Comparison of ENCODE assay signal across 25 cellular contexts in genomic region chr14:98651042-98651441, GRCh38.
"Had no signal": no experiment of that assay in that cellular context is flagged by ENCODE, and none has a peak within 500 bp of the region (broad histone marks: within the 10 kb centered on the region; RNA-seq: fewer than 3 reads in every experiment).

No MANE protein-coding gene starts in this region.

- H3K4me1 ChIP-seq: breast epithelium had no signal

- H3K27me3 ChIP-seq: breast epithelium had no signal

- H3K36me3 ChIP-seq: breast epithelium had no signal

- H3K4me1 Mint-ChIP-seq: T-cell had no signal

- H3K27ac ChIP-seq: breast epithelium, SK-N-MC had no signal

- H3K27ac Mint-ChIP-seq: activated CD8-positive, alpha-beta T cell treated with anti-CD3 and anti-CD28 coated beads for 36 hours; activated naive CD4-positive, alpha-beta T cell treated with anti-CD3 and anti-CD28 coated beads, Interleukin-2, amount 50 U/mL, for 24 hours; T-cell had no signal

- DNase-seq: activated CD4-positive, CD25-positive, alpha-beta regulatory T cell; activated CD8-positive, alpha-beta memory T cell treated with anti-CD3 and anti-CD28 coated beads, Interleukin-2, amount 50 U/mL, for 4 hours; activated CD8-positive, alpha-beta T cell treated with anti-CD3 and anti-CD28 coated beads for 36 hours; activated effector memory CD4-positive, alpha-beta T cell treated with Interleukin-2 at 50 U/mL for 16 hours; activated naive CD4-positive, alpha-beta T cell; activated T-cell treated with anti-CD3 and anti-CD28 coated beads, Interleukin-2, amount 50 U/mL, for 1 hour; aorta; caudate nucleus; Kasumi-1; NCI-H1105 treated with DMSO at 0.1 percent for 48 hours; NCI-H1436 treated with DMSO at 0.1 percent for 48 hours; NCI-H187; NCI-H2081; NCI-H446; NCI-H82; OCI-M1; RPMI8226; T-cell; T-helper 2 cell; T1000 had no signal

- H3K4me3 ChIP-seq: breast epithelium, SK-N-MC had no signal

- ATAC-seq: activated CD8-positive, alpha-beta T cell treated with anti-CD3 and anti-CD28 coated beads for 36 hours; Panc1; Right ventricle myocardium inferior; T-cell had no signal

- H3K36me3 Mint-ChIP-seq: activated naive CD4-positive, alpha-beta T cell treated with anti-CD3 and anti-CD28 coated beads, Interleukin-2, amount 50 U/mL, for 24 hours had no signal

- H3K4me3 Mint-ChIP-seq: activated CD8-positive, alpha-beta T cell treated with anti-CD3 and anti-CD28 coated beads for 36 hours; activated naive CD4-positive, alpha-beta T cell treated with anti-CD3 and anti-CD28 coated beads, Interleukin-2, amount 50 U/mL, for 24 hours; T-cell had no signal

- H3K27me3 Mint-ChIP-seq: activated CD8-positive, alpha-beta T cell treated with anti-CD3 and anti-CD28 coated beads for 36 hours; activated naive CD4-positive, alpha-beta T cell treated with anti-CD3 and anti-CD28 coated beads, Interleukin-2, amount 50 U/mL, for 24 hours; T-cell had no signal
